ENCODE assay signal across 17 cellular contexts in the genomic region with DNA sequence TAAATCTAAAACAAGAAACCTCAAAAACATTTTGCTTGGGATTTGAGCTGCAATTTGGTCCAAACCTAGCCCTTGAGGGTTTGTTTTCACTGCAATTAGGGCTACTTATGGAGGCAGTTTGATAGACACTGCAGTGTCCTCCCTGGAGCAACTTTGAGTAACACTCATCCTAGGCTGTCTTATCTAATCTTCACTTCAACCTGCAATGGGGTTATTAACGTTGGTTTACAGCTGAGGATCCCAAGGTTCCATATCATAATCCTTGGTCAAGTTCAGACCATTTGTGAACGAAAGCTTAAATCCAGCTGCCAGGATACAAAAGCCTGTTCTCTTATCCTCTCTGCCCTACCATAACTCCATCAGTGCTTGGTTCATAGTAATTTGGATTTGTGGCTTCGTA. TPM values are rescaled to one million over a fixed set of nuclear protein-coding genes. Genes with fewer than 3 reads are reported as not detected.
A peak's percentile ranks its signal among the peaks of the same experiment; 100 is the strongest.
DNase-seq lines count a peak whose midpoint lies in the region; ATAC-seq, FAIRE-seq and TF ChIP-seq lines count a peak whose summit lies in the region.
"Had no signal": no experiment of that assay in that cellular context is flagged by ENCODE, and none has a peak within 500 bp of the region (broad histone marks: within the 10 kb centered on the region; RNA-seq: fewer than 3 reads in every experiment).

No MANE protein-coding gene starts in this region.

- no peak overlapping the region for H2AK5ac ChIP-seq in trophoblast cell (ENCODE audit: low read length)

- no peak overlapping the region for H3K14ac ChIP-seq in trophoblast cell (ENCODE audit: low read length)

- H3K79me2 ChIP-seq in trophoblast cell (ENCODE audit: control insufficient read depth, insufficient read depth, low read length, poor library complexity) = peaks cover 13% of the 10 kb centered on the region

- WGBS in small intestine, 3 donors = 18 to 61% (median 42%) methylated on average over 3 of the region's 3 CpGs
- no CpG with 5 or more reads among the region's 3 CpGs for WGBS in trophoblast cell (ENCODE audit: extremely low coverage, insufficient coverage, insufficient read length)
- 59% methylated on average over 3 of the region's 3 CpGs for WGBS in right cardiac atrium

- no peak overlapping the region for H3K18ac ChIP-seq in trophoblast cell (ENCODE audit: low read length)

- peaks cover 14% of the 10 kb centered on the region for H3K79me1 ChIP-seq in trophoblast cell (ENCODE audit: low read length)

- CTCF ChIA-PET in CD4-positive, alpha-beta T cell (lab: Charles Lee) = interaction anchor here (0.9 to 1.2 kb wide), 2 partner anchors 11 to 20 kb away, joined by 3 read pairs; no protein-coding TSS in a partner anchor

- peak overlapping the region; percentile 11 for H3K4me3 Mint-ChIP-seq in CD4-positive, alpha-beta T cell
- H3K4me3 Mint-ChIP-seq: H9 had no signal

- H3K9ac ChIP-seq in trophoblast cell (ENCODE audit: low read length) = no peak overlapping the region
- H3K9ac ChIP-seq: BLaER1 had no signal

- intact Hi-C loops in CD4-positive, alpha-beta T cell (cut with DNase I, micrococcal nuclease) = no loop called here
- intact Hi-C loops in right cardiac atrium (cut with DNase I) = loop anchor here in 1 of 4 donors (10.0 kb wide), 1 partner anchor 50 kb away; no protein-coding TSS in a partner anchor

- TF ChIP-seq CTCF in CD4-positive, alpha-beta T cell (IDR thresholded peaks at IDR 0.05) = no peak
- no peak for TF ChIP-seq CTCF in fibroblast of villous mesenchyme (IDR thresholded peaks at IDR 0.05; ENCODE audit: insufficient read depth, low read depth, low read length)

- no peak overlapping the region for H3K27ac Mint-ChIP-seq in CD4-positive, alpha-beta T cell

- H3K4me1 ChIP-seq in small intestine (ENCODE audit: control insufficient read depth in 2 of 2, insufficient read depth in 1 of 2, low read depth in 1 of 2, low read length in 1 of 2) = peaks cover 4% of the 10 kb centered on the region in 2 donors
- peaks cover 6 to 7% of the 10 kb centered on the region in 2 experiments for H3K4me1 ChIP-seq in trophoblast cell (ENCODE audit: control insufficient read depth in 1 of 2, insufficient read depth in 2 of 2, low read length in 2 of 2)
- peaks cover 2% of the 10 kb centered on the region for H3K4me1 ChIP-seq in right cardiac atrium (ENCODE audit: control insufficient read depth, insufficient read depth, low read length)

- POLR2A ChIA-PET in CD4-positive, alpha-beta T cell (lab: Charles Lee) = no interaction called here

- H2BK120ac ChIP-seq in trophoblast cell (ENCODE audit: insufficient read depth, low read length, poor library complexity) = no peak overlapping the region

- FAIRE-seq in small intestine (lab: Jason Lieb, UNC) = no peak

- no peak for DNase-seq in CD4-positive, alpha-beta T cell
- DNase-seq in amniotic epithelial cell (ENCODE audit: low read depth) (peak; percentile 49), fibroblast of villous mesenchyme (ENCODE audit: low read depth) (peak; percentile 55), small intestine (peak; percentile 56), trophoblast cell (no peak), SW480 (ENCODE audit: low spot score) (no peak), right cardiac atrium (no peak)
- DNase-seq: DMS153, EL, H9, NCI-H1930, NCI-H2171, NCI-H446 treated with DMSO at 0.1 percent for 48 hours, NCI-H748 treated with DMSO at 0.1 percent for 48 hours, Peyer's patch, Right ventricle myocardium superior had no signal

- H3K4me2 ChIP-seq in trophoblast cell (ENCODE audit: low read length) = no peak overlapping the region
- H3K4me2 ChIP-seq: BLaER1 had no signal

- H3K27me3 ChIP-seq in CD4-positive, alpha-beta T cell (ENCODE audit: control insufficient read depth, insufficient read depth, low read length) = no peaks in the 10 kb centered on the region
- no peaks in the 10 kb centered on the region for H3K27me3 ChIP-seq in small intestine (ENCODE audit: control insufficient read depth in 2 of 2, insufficient read depth in 2 of 2, low read length in 2 of 2)
- H3K27me3 ChIP-seq in trophoblast cell (ENCODE audit: insufficient read depth, low read length) = no peaks in the 10 kb centered on the region
- H3K27me3 ChIP-seq in right cardiac atrium (ENCODE audit: control insufficient read depth, insufficient read depth) = no peaks in the 10 kb centered on the region
- H3K27me3 ChIP-seq: BLaER1, Peyer's patch had no signal

- H2AFZ ChIP-seq in trophoblast cell (ENCODE audit: insufficient read depth, low read length, poor library complexity) = no peak overlapping the region

- H2BK12ac ChIP-seq in trophoblast cell (ENCODE audit: low read length) = no peak overlapping the region

- no peak for ATAC-seq in CD4-positive, alpha-beta T cell (ENCODE audit: poor library complexity)
- ATAC-seq in right cardiac atrium = no peak

- no peak overlapping the region for H3K27ac ChIP-seq in CD4-positive, alpha-beta T cell (ENCODE audit: low read depth, low read length)
- H3K27ac ChIP-seq in small intestine (ENCODE audit: low read depth in 1 of 2, low read length in 1 of 2) (peak overlapping the region; percentile 8 to 16), trophoblast cell (ENCODE audit: low read depth, low read length) (no peak overlapping the region), right cardiac atrium (ENCODE audit: low read length) (no peak overlapping the region)
- H3K27ac ChIP-seq: BLaER1 had no signal

- H3K9me3 ChIP-seq in CD4-positive, alpha-beta T cell (ENCODE audit: control insufficient read depth, low read length) = no peaks in the 10 kb centered on the region
- no peaks in the 10 kb centered on the region for H3K9me3 ChIP-seq in small intestine (ENCODE audit: control insufficient read depth, low read depth)
- H3K9me3 ChIP-seq in trophoblast cell (ENCODE audit: insufficient read depth, low read depth, low read length) = no peaks in the 10 kb centered on the region
- H3K9me3 ChIP-seq in right cardiac atrium (ENCODE audit: control insufficient read depth, low read length) = no peaks in the 10 kb centered on the region
- H3K9me3 ChIP-seq: BLaER1, Peyer's patch had no signal

- H3K36me3 ChIP-seq in small intestine (ENCODE audit: control insufficient read depth in 2 of 2, insufficient read depth in 2 of 2, low read length in 2 of 2) (no peaks in the 10 kb centered on the region), trophoblast cell (ENCODE audit: control insufficient read depth in 1 of 2, insufficient read depth in 2 of 2, low read length in 2 of 2) (peaks cover 0 to 3% of the 10 kb centered on the region in 2 experiments)
- H3K36me3 ChIP-seq: BLaER1, Peyer's patch had no signal

- H3K4me1 Mint-ChIP-seq in CD4-positive, alpha-beta T cell (ENCODE audit: low read depth) = peaks cover 15% of the 10 kb centered on the region

- H3K36me3 Mint-ChIP-seq in CD4-positive, alpha-beta T cell (ENCODE audit: low read depth) = peaks cover 4% of the 10 kb centered on the region

- H2BK5ac ChIP-seq in trophoblast cell (ENCODE audit: low read depth, low read length, poor library complexity) = no peak overlapping the region

- no peaks in the 10 kb centered on the region for H3K27me3 Mint-ChIP-seq in CD4-positive, alpha-beta T cell

- no peak overlapping the region for H3K4ac ChIP-seq in trophoblast cell (ENCODE audit: low read depth, low read length)

- H3K23ac ChIP-seq in trophoblast cell (ENCODE audit: low read length) = no peak overlapping the region

- H3K4me3 ChIP-seq in fibroblast of villous mesenchyme (ENCODE audit: low read depth, low read length) = no peak overlapping the region
- H3K4me3 ChIP-seq in small intestine (ENCODE audit: low read depth in 1 of 2, low read length in 2 of 2) = peak overlapping the region in 1 of 2 donors; percentile 44
- no peak overlapping the region for H3K4me3 ChIP-seq in trophoblast cell (ENCODE audit: low read depth, low read length)
- no peak overlapping the region for H3K4me3 ChIP-seq in right cardiac atrium (ENCODE audit: low read length)
- H3K4me3 ChIP-seq: BLaER1 had no signal

- H4K91ac ChIP-seq in trophoblast cell (ENCODE audit: low read depth, low read length) = no peak overlapping the region

- no peak overlapping the region for H4K8ac ChIP-seq in trophoblast cell (ENCODE audit: low read depth, low read length)

- no peak overlapping the region for H4K12ac ChIP-seq in trophoblast cell (ENCODE audit: low read depth, low read length)

- H3K9me3 Mint-ChIP-seq in CD4-positive, alpha-beta T cell = no peaks in the 10 kb centered on the region
- H3K9me3 Mint-ChIP-seq: H9 had no signal

RNA-seq across cellular contexts. Expression of gene ANXA4, which starts 2.5 kb away (rescaled TPM):
- total RNA-seq in CD4-positive, alpha-beta T cell = 1 to 10 TPM; 4.0 to 5.3 TPM
- total RNA-seq in fibroblast of villous mesenchyme (27.1 and 35.8 TPM in 2 replicates), right cardiac atrium (10 to 100 TPM; 27.1 to 43.7 (median 33.9) TPM)
- polyA plus RNA-seq in small intestine (100 to 1,000 TPM; 289 to 317 (median 309) TPM), right cardiac atrium (15.4 TPM)
- 68.4 and 70.7 TPM in 2 replicates for polyA plus RNA-seq in trophoblast cell (2013)

Comparison
In these comparisons a context has a peak if more than half of its experiments do, and no peak if none do; other contexts are left out.
1. DNase-seq: peak in amniotic epithelial cell (single experiment), fibroblast of villous mesenchyme (single experiment) and small intestine (single experiment); none in CD4-positive, alpha-beta T cell (0 of 10), trophoblast cell (0 of 2), SW480 (single experiment) and right cardiac atrium (0 of 3).
2. H3K27ac ChIP-seq: peak in small intestine (2 of 2); none in CD4-positive, alpha-beta T cell (single experiment), trophoblast cell (single experiment) and right cardiac atrium (single experiment).